Comparison of ENCODE assay signal across 12 cellular contexts in the genomic region with DNA sequence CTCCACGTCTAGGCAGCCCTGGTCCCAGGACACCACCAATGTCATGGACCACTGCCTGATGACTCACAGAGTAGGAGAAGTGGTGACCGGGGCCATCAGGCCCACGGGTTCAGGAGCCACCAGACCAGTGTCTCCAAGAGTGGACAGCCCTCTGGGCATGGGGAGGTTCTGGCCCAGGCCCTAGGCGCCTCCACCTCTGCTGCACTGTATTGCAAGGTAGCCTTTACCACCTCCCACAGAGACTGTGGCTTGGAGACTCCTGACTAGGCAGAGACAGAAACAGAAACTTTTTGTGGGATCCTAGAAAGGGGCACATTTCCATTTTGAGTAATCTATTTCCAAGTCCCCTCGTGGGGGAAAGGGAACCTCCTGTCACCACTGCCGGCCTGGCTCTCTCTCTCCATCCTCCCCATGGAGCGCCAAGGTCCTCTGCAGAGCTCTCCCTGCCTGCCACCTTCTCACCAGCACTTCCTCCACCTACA. TPM values are rescaled to one million over a fixed set of nuclear protein-coding genes. Genes with fewer than 3 reads are reported as not detected.
DNase-seq lines count a peak whose midpoint lies in the region; ATAC-seq, FAIRE-seq and TF ChIP-seq lines count a peak whose summit lies in the region.
"Had no signal": no experiment of that assay in that cellular context is flagged by ENCODE, and none has a peak within 500 bp of the region (broad histone marks: within the 10 kb centered on the region; RNA-seq: fewer than 3 reads in every experiment).

No MANE protein-coding gene starts in this region.

- 0 out of 4 replicates have a peak, but pooled peaks of 1 of the 2 experiments have one; percentile 7 for TF ChIP-seq POLR2A in HepG2 (IDR thresholded peaks at IDR 0.05; ENCODE audit: insufficient read depth in 1 of 2, low read depth in 2 of 2, low read length in 2 of 2)
- no peak for TF ChIP-seq POLR2A in right lobe of liver (IDR thresholded peaks at IDR 0.05)

- no peak for ATAC-seq in HepG2
- ATAC-seq in right lobe of liver = no peak
- ATAC-seq in activated T-cell treated with anti-CD3 and anti-CD28 coated beads, Interleukin-2, amount 50 U/mL, for 72 hours (replicated peaks in 1 of 2) = peak; percentile 34 to 59
- ATAC-seq in thoracic aorta (ENCODE audit: insufficient number of reproducible peaks, low FRiP score, low read depth) = no peak
- no peak for ATAC-seq in left colon

- H4K20me1 ChIP-seq in HepG2 (ENCODE audit: insufficient read depth, low read length) = peaks cover 33% of the 10 kb centered on the region; the same call in 1 of the 2 replicates

- no peak overlapping the region; the same call in 1 of the 2 replicates for H3K9ac ChIP-seq in HepG2 (ENCODE audit: insufficient read depth, low read depth, low read length)

- POLR2A ChIA-PET in HepG2 (lab: Yijun Ruan, JAX) = interaction anchor here (0.8 to 1.1 kb wide), 3 partner anchors 13 to 128 kb away, joined by 3 read pairs; partner anchors contain the start of gene HMOX2

- H3K27ac ChIP-seq in HepG2 (ENCODE audit: extremely low read length, insufficient read depth, low read length) = peak overlapping the region; percentile 2
- H3K27ac ChIP-seq in right lobe of liver = no peak overlapping the region
- peak overlapping the region; percentile 78 to 83 for H3K27ac ChIP-seq in thoracic aorta

- intact Hi-C loops in HepG2 (cut with micrococcal nuclease; ENCODE audit: unreplicated experiment) = no loop called here
- intact Hi-C loops in right lobe of liver (cut with DNase I) = no loop called here
- intact Hi-C loops in CD14-positive monocyte (cut with micrococcal nuclease) = no loop called here
- intact Hi-C loops in left colon (cut with DNase I, micrococcal nuclease) = no loop called here

- H3K9me3 ChIP-seq in HepG2 (ENCODE audit: low read length) (peaks cover 16% of the 10 kb centered on the region), right lobe of liver (peaks cover 0 to 5% (median 0%) of the 10 kb centered on the region in 4 donors), thoracic aorta (no peaks in the 10 kb centered on the region)

- peaks cover 5 to 19% of the 10 kb centered on the region in 2 experiments for H3K36me3 ChIP-seq in HepG2 (replicated peaks in 1 of 2; ENCODE audit: control insufficient read depth in 1 of 2, insufficient read depth in 2 of 2, low read length in 2 of 2)
- H3K36me3 ChIP-seq in right lobe of liver = no peaks in the 10 kb centered on the region
- no peaks in the 10 kb centered on the region for H3K36me3 ChIP-seq in thoracic aorta

- H3K4me1 ChIP-seq in HepG2 (ENCODE audit: insufficient read depth, low read length) (peaks cover 61% of the 10 kb centered on the region), right lobe of liver (peaks cover 0 to 8% (median 0%) of the 10 kb centered on the region in 4 donors), thoracic aorta (ENCODE audit: control insufficient read depth in 1 of 2, low read depth in 2 of 2) (peaks cover 17 to 43% of the 10 kb centered on the region in 2 donors)

- DNase-seq in HepG2 (ENCODE audit: low spot score) (no peak), right lobe of liver (no peak), immature natural killer cell (no peak), thoracic aorta (ENCODE audit: low spot score) (no peak), CD14-positive monocyte (ENCODE audit: low spot score) (no peak), left colon (no peak), COLO829 (ENCODE audit: low spot score) (no peak)
- DNase-seq in activated T-cell treated with anti-CD3 and anti-CD28 coated beads, Interleukin-2, amount 50 U/mL, for 72 hours = peak; percentile 32 to 54
- DNase-seq: NCI-H187 had no signal

- TF ChIP-seq CTCF in HepG2 (CRISPR knock-in tag; IDR thresholded peaks at IDR 0.05) = no peak
- TF ChIP-seq CTCF in right lobe of liver (IDR thresholded peaks at IDR 0.05) = no peak
- TF ChIP-seq CTCF in thoracic aorta (IDR thresholded peaks at IDR 0.05) = no peak
- TF ChIP-seq CTCF in CD14-positive monocyte (IDR thresholded peaks at IDR 0.05) = no peak

- CTCF ChIA-PET in HepG2 (lab: Yijun Ruan, JAX; ENCODE audit: low intra/inter-chr PET ratio, low total read pairs) = no interaction called here

- H3K4me3 ChIP-seq in HepG2 (replicated peaks in 1 of 3; ENCODE audit: insufficient read depth in 1 of 3, low read depth in 2 of 3, low read length in 3 of 3) = 0 out of 6 replicates have a peak overlapping the region, but pooled peaks of 1 of the 3 experiments have one; percentile 13
- no peak overlapping the region for H3K4me3 ChIP-seq in right lobe of liver
- no peak overlapping the region for H3K4me3 ChIP-seq in thoracic aorta

- in situ Hi-C loops in HepG2 (cut with HindIII; ENCODE audit: extremely low pct_ligation_motif_present, low pct_unique_long_range_greater_than_20kb) = no loop called here

- peak overlapping the region; percentile 78 to 84 for H3K4me3 Mint-ChIP-seq in activated T-cell treated with anti-CD3 and anti-CD28 coated beads, Interleukin-2, amount 50 U/mL, for 72 hours
- H3K4me3 Mint-ChIP-seq in immature natural killer cell (peak overlapping the region; percentile 50 to 92 (median 85)), CD14-positive monocyte (no peak overlapping the region)
- H3K4me3 Mint-ChIP-seq: B cell had no signal

- peaks cover 9% of the 10 kb centered on the region in 2 donors for H3K36me3 Mint-ChIP-seq in activated T-cell treated with anti-CD3 and anti-CD28 coated beads, Interleukin-2, amount 50 U/mL, for 72 hours (ENCODE audit: insufficient read depth in 2 of 2)
- H3K36me3 Mint-ChIP-seq in immature natural killer cell (peaks cover 0 to 13% (median 0%) of the 10 kb centered on the region in 3 donors), CD14-positive monocyte (peaks cover 36 to 39% of the 10 kb centered on the region in 2 donors)

- H3K9me3 Mint-ChIP-seq in activated T-cell treated with anti-CD3 and anti-CD28 coated beads, Interleukin-2, amount 50 U/mL, for 72 hours = peaks cover 4 to 5% of the 10 kb centered on the region in 2 donors
- no peaks in the 10 kb centered on the region for H3K9me3 Mint-ChIP-seq in immature natural killer cell
- peaks cover 6 to 26% (median 19%) of the 10 kb centered on the region in 7 donors for H3K9me3 Mint-ChIP-seq in CD14-positive monocyte

- H3K27me3 ChIP-seq in HepG2 (ENCODE audit: control insufficient read depth in 1 of 2, insufficient read depth in 2 of 2, low read length in 2 of 2) = no peaks in the 10 kb centered on the region
- H3K27me3 ChIP-seq in right lobe of liver = no peaks in the 10 kb centered on the region
- no peaks in the 10 kb centered on the region for H3K27me3 ChIP-seq in thoracic aorta (replicated peaks; ENCODE audit: insufficient read depth)

- H3K4me2 ChIP-seq in HepG2 (ENCODE audit: low read depth, low read length) = peak overlapping the region; percentile 93; the same call in 1 of the 2 replicates

- FAIRE-seq in HepG2 (lab: Jason Lieb, UNC) = no peak
- FAIRE-seq: H54 had no signal

- TF ChIP-seq EP300 in HepG2 (IDR thresholded peaks at IDR 0.05; ENCODE audit: low read depth in 2 of 2, low read length in 2 of 2) (no peak), HepG2 (CRISPR knock-in tag; IDR thresholded peaks at IDR 0.05; ENCODE audit: borderline replicate concordance) (no peak)

- 92% methylated on average over 5 of the region's 7 CpGs for WGBS in HepG2 (ENCODE audit: low lambda C conversion rate)
- WGBS in right lobe of liver (ENCODE audit: insufficient coverage, low coverage, low lambda C conversion rate, missing lambda C conversion rate) = 68% methylated on average over 4 of the region's 7 CpGs

- TF ChIP-seq RAD21 in HepG2 (CRISPR knock-in tag; IDR thresholded peaks at IDR 0.05) = no peak

- H3K27me3 Mint-ChIP-seq in activated T-cell treated with anti-CD3 and anti-CD28 coated beads, Interleukin-2, amount 50 U/mL, for 72 hours (ENCODE audit: low read depth) = no peaks in the 10 kb centered on the region
- H3K27me3 Mint-ChIP-seq in immature natural killer cell (ENCODE audit: low read depth in 3 of 3) = peaks cover 5 to 13% (median 6%) of the 10 kb centered on the region in 3 donors
- H3K27me3 Mint-ChIP-seq in CD14-positive monocyte (ENCODE audit: low read depth in 3 of 3) = peaks cover 9 to 10% (median 10%) of the 10 kb centered on the region in 3 donors
- H3K27me3 Mint-ChIP-seq: B cell had no signal

- H3K79me2 ChIP-seq in HepG2 (ENCODE audit: insufficient read depth, low read length) = peaks cover 72% of the 10 kb centered on the region

- peak overlapping the region; percentile 40 for H3K27ac Mint-ChIP-seq in activated T-cell treated with anti-CD3 and anti-CD28 coated beads, Interleukin-2, amount 50 U/mL, for 72 hours
- peak overlapping the region; percentile 81 to 98 (median 92) for H3K27ac Mint-ChIP-seq in immature natural killer cell
- peak overlapping the region in 1 of 7 donors; percentile 19 for H3K27ac Mint-ChIP-seq in CD14-positive monocyte
- H3K27ac Mint-ChIP-seq: B cell had no signal

- no TSS peak for BruUV-seq in HepG2 (replicated peaks; lab: Mats Ljungman, UMichigan)

- no peak overlapping the region for H2AFZ ChIP-seq in HepG2 (ENCODE audit: low read length)

- H3K4me1 Mint-ChIP-seq in activated T-cell treated with anti-CD3 and anti-CD28 coated beads, Interleukin-2, amount 50 U/mL, for 72 hours (ENCODE audit: low read depth) = peaks cover 50% of the 10 kb centered on the region
- peaks cover 63 to 66% of the 10 kb centered on the region in 2 donors for H3K4me1 Mint-ChIP-seq in immature natural killer cell
- H3K4me1 Mint-ChIP-seq in CD14-positive monocyte = peaks cover 25% of the 10 kb centered on the region

RNA-seq across cellular contexts. Expression of gene CDIP1, which starts 2.9 kb away (rescaled TPM):
- total RNA-seq in HepG2 (2016; rRNA removed; fragmentation: Illumina TruSeq; extraction: Trizol) (56.7 and 62.2 TPM in 2 replicates), right lobe of liver (10 to 100 TPM; 15.7 to 23.2 (median 18.4) TPM), thoracic aorta (10 to 100 TPM; 33.2 to 33.5 TPM), left colon (10 to 100 TPM; 17.1 to 26.8 TPM)
- 10.5 and 11.5 TPM in 2 replicates for total RNA-seq in HepG2 (2016; cell fraction: cytosol; rRNA removed; fragmentation: Illumina TruSeq; extraction: Trizol; ENCODE audit: low read depth)
- 55.3 and 56.3 TPM in 2 replicates for total RNA-seq in HepG2 (2016; cell fraction: insoluble cytoplasmic fraction; rRNA removed; fragmentation: Illumina TruSeq; extraction: Trizol)
- total RNA-seq in HepG2 (2016; cell fraction: membrane; rRNA removed; fragmentation: Illumina TruSeq; extraction: Trizol) = 41.7 and 48.7 TPM in 2 replicates
- 31.5 and 37.8 TPM in 2 replicates for total RNA-seq in HepG2 (2016; cell fraction: nucleus; rRNA removed; fragmentation: Illumina TruSeq; extraction: Trizol)
- polyA plus RNA-seq in HepG2 (2011; rRNA removed) (31.2 and 39.1 TPM in 2 replicates), immature natural killer cell (10 to 100 TPM; 26.9 to 51.9 (median 47.8) TPM), CD14-positive monocyte (10 to 100 TPM in 1 of 2 donors, 1 to 10 TPM in 1; 8.6 to 10.8 TPM)
- polyA plus RNA-seq in HepG2 (2011; cell fraction: cytosol; rRNA removed) = 20.6 and 21.6 TPM in 2 replicates
- 39.4 and 47.2 TPM in 2 replicates for polyA plus RNA-seq in HepG2 (2011; cell fraction: nucleus; rRNA removed)
- polyA plus RNA-seq in HepG2 (2012) = 43.1 and 58.6 TPM in 2 replicates
- polyA plus RNA-seq in HepG2 (2016; cell fraction: cytosol; fragmentation: Illumina TruSeq; extraction: Trizol; ENCODE audit: low read depth) = 15.1 and 16.9 TPM in 2 replicates
- 81.4 and 109 TPM in 2 replicates for polyA plus RNA-seq in HepG2 (2016; cell fraction: insoluble cytoplasmic fraction; fragmentation: Illumina TruSeq; extraction: Trizol; ENCODE audit: low read depth)
- polyA plus RNA-seq in HepG2 (2016; cell fraction: membrane; fragmentation: Illumina TruSeq; extraction: Trizol; ENCODE audit: low read depth) = 45.4 and 52.4 TPM in 2 replicates
- 74.4 and 77.5 TPM in 2 replicates for polyA plus RNA-seq in HepG2 (2016; cell fraction: nucleus; fragmentation: Illumina TruSeq; extraction: Trizol; ENCODE audit: insufficient read depth, low read depth)
- polyA minus RNA-seq in HepG2 (2011; rRNA and poly(A)+ RNA removed; ENCODE audit: low replicate concordance) = 12.3 and 39.1 TPM in 2 replicates
- polyA minus RNA-seq in HepG2 (2011; cell fraction: cytosol; rRNA and poly(A)+ RNA removed) = 14.7 and 18.7 TPM in 2 replicates
- 18.9 and 22.9 TPM in 2 replicates for polyA minus RNA-seq in HepG2 (2011; cell fraction: nucleus; rRNA and poly(A)+ RNA removed)
- 10 to 100 TPM; 45.4 to 53.1 TPM for total RNA-seq in activated T-cell treated with anti-CD3 and anti-CD28 coated beads, Interleukin-2, amount 50 U/mL, for 72 hours

RNA-seq across cellular contexts. Expression of gene C16orf96, which starts 20.5 kb away (rescaled TPM):
- not detected in 2 replicates for total RNA-seq in HepG2 (2016; rRNA removed; fragmentation: Illumina TruSeq; extraction: Trizol)
- total RNA-seq in HepG2 (2016; cell fraction: cytosol; rRNA removed; fragmentation: Illumina TruSeq; extraction: Trizol; ENCODE audit: low read depth) = not detected in 2 replicates
- total RNA-seq in HepG2 (2016; cell fraction: insoluble cytoplasmic fraction; rRNA removed; fragmentation: Illumina TruSeq; extraction: Trizol) = 0.02 TPM in 1 of 2 replicates, not detected in the other
- 0.06 TPM in 1 of 2 replicates, not detected in the other for total RNA-seq in HepG2 (2016; cell fraction: membrane; rRNA removed; fragmentation: Illumina TruSeq; extraction: Trizol)
- total RNA-seq in HepG2 (2016; cell fraction: nucleus; rRNA removed; fragmentation: Illumina TruSeq; extraction: Trizol) = not detected in 2 replicates
- 0.03 TPM in 2 replicates for polyA plus RNA-seq in HepG2 (2011; rRNA removed)
- polyA plus RNA-seq in HepG2 (2011; cell fraction: cytosol; rRNA removed) = 0.01 and 0.03 TPM in 2 replicates
- 0.09 and 0.10 TPM in 2 replicates for polyA plus RNA-seq in HepG2 (2011; cell fraction: nucleus; rRNA removed)
- 0.07 and 0.08 TPM in 2 replicates for polyA plus RNA-seq in HepG2 (2012)
- polyA plus RNA-seq in HepG2 (2016; cell fraction: cytosol; fragmentation: Illumina TruSeq; extraction: Trizol; ENCODE audit: low read depth) = not detected in 2 replicates
- not detected in 2 replicates for polyA plus RNA-seq in HepG2 (2016; cell fraction: insoluble cytoplasmic fraction; fragmentation: Illumina TruSeq; extraction: Trizol; ENCODE audit: low read depth)
- polyA plus RNA-seq in HepG2 (2016; cell fraction: membrane; fragmentation: Illumina TruSeq; extraction: Trizol; ENCODE audit: low read depth) = not detected in 2 replicates
- 0.15 TPM in 1 of 2 replicates, not detected in the other for polyA plus RNA-seq in HepG2 (2016; cell fraction: nucleus; fragmentation: Illumina TruSeq; extraction: Trizol; ENCODE audit: insufficient read depth, low read depth)
- 0.24 TPM in 1 of 2 replicates, not detected in the other for polyA minus RNA-seq in HepG2 (2011; rRNA and poly(A)+ RNA removed; ENCODE audit: low replicate concordance)
- polyA minus RNA-seq in HepG2 (2011; cell fraction: cytosol; rRNA and poly(A)+ RNA removed) = not detected in 2 replicates
- polyA minus RNA-seq in HepG2 (2011; cell fraction: nucleus; rRNA and poly(A)+ RNA removed) = not detected in 2 replicates
- under 1 TPM in 5 of 6 experiments, not detected in 1; 0.06 to 0.24 (median 0.16) TPM for total RNA-seq in right lobe of liver
- total RNA-seq in activated T-cell treated with anti-CD3 and anti-CD28 coated beads, Interleukin-2, amount 50 U/mL, for 72 hours = under 1 TPM; 0.51 to 0.55 TPM
- not detected for polyA plus RNA-seq in immature natural killer cell
- total RNA-seq in thoracic aorta = not detected
- not detected for polyA plus RNA-seq in CD14-positive monocyte
- total RNA-seq in left colon = under 1 TPM in 1 of 2 donors, not detected in 1; 0.11 TPM
- polyA plus RNA-seq: fibroblast of lung had no signal

RNA-seq across cellular contexts. Expression of gene HMOX2, which starts 59.5 kb away (rescaled TPM):
- total RNA-seq in HepG2 (2016; rRNA removed; fragmentation: Illumina TruSeq; extraction: Trizol) (70.4 and 82.4 TPM in 2 replicates), right lobe of liver (10 to 100 TPM; 39.7 to 74.7 (median 55.4) TPM), thoracic aorta (10 to 100 TPM; 35.3 to 43.5 TPM), left colon (10 to 100 TPM; 61.2 to 65.2 TPM)
- 13.1 and 14.4 TPM in 2 replicates for total RNA-seq in HepG2 (2016; cell fraction: cytosol; rRNA removed; fragmentation: Illumina TruSeq; extraction: Trizol; ENCODE audit: low read depth)
- 66.8 and 82.9 TPM in 2 replicates for total RNA-seq in HepG2 (2016; cell fraction: insoluble cytoplasmic fraction; rRNA removed; fragmentation: Illumina TruSeq; extraction: Trizol)
- 18.9 and 22.2 TPM in 2 replicates for total RNA-seq in HepG2 (2016; cell fraction: membrane; rRNA removed; fragmentation: Illumina TruSeq; extraction: Trizol)
- 30.8 and 32.4 TPM in 2 replicates for total RNA-seq in HepG2 (2016; cell fraction: nucleus; rRNA removed; fragmentation: Illumina TruSeq; extraction: Trizol)
- polyA plus RNA-seq in HepG2 (2011; rRNA removed) (60.3 and 72.7 TPM in 2 replicates), immature natural killer cell (100 to 1,000 TPM; 130 to 225 (median 196) TPM), CD14-positive monocyte (10 to 100 TPM; 25.0 to 33.2 TPM)
- 71.7 and 71.8 TPM in 2 replicates for polyA plus RNA-seq in HepG2 (2011; cell fraction: cytosol; rRNA removed)
- polyA plus RNA-seq in HepG2 (2011; cell fraction: nucleus; rRNA removed) = 26.0 and 36.8 TPM in 2 replicates
- 38.0 and 61.0 TPM in 2 replicates for polyA plus RNA-seq in HepG2 (2012)
- 12.6 and 14.1 TPM in 2 replicates for polyA plus RNA-seq in HepG2 (2016; cell fraction: cytosol; fragmentation: Illumina TruSeq; extraction: Trizol; ENCODE audit: low read depth)
- 105 and 111 TPM in 2 replicates for polyA plus RNA-seq in HepG2 (2016; cell fraction: insoluble cytoplasmic fraction; fragmentation: Illumina TruSeq; extraction: Trizol; ENCODE audit: low read depth)
- 15.3 and 17.8 TPM in 2 replicates for polyA plus RNA-seq in HepG2 (2016; cell fraction: membrane; fragmentation: Illumina TruSeq; extraction: Trizol; ENCODE audit: low read depth)
- polyA plus RNA-seq in HepG2 (2016; cell fraction: nucleus; fragmentation: Illumina TruSeq; extraction: Trizol; ENCODE audit: insufficient read depth, low read depth) = 44.4 and 56.4 TPM in 2 replicates
- 41.9 and 78.2 TPM in 2 replicates for polyA minus RNA-seq in HepG2 (2011; rRNA and poly(A)+ RNA removed; ENCODE audit: low replicate concordance)
- 21.1 and 25.6 TPM in 2 replicates for polyA minus RNA-seq in HepG2 (2011; cell fraction: cytosol; rRNA and poly(A)+ RNA removed)
- polyA minus RNA-seq in HepG2 (2011; cell fraction: nucleus; rRNA and poly(A)+ RNA removed) = 14.3 and 27.1 TPM in 2 replicates
- 10 to 100 TPM; 50.3 to 50.9 TPM for total RNA-seq in activated T-cell treated with anti-CD3 and anti-CD28 coated beads, Interleukin-2, amount 50 U/mL, for 72 hours

Comparison
In these comparisons a context has a peak if more than half of its experiments do, and no peak if none do; other contexts are left out.
1. H3K27ac ChIP-seq: peak in HepG2 (single experiment) and thoracic aorta (2 of 2); none in right lobe of liver (0 of 3).
2. ATAC-seq: peak in activated T-cell treated with anti-CD3 and anti-CD28 coated beads, Interleukin-2, amount 50 U/mL, for 72 hours (2 of 2); none in HepG2 (single experiment), right lobe of liver (0 of 4), thoracic aorta (single experiment) and left colon (single experiment).
3. DNase-seq: peak in activated T-cell treated with anti-CD3 and anti-CD28 coated beads, Interleukin-2, amount 50 U/mL, for 72 hours (2 of 2); none in HepG2 (single experiment), right lobe of liver (0 of 3), immature natural killer cell (0 of 3), thoracic aorta (single experiment), CD14-positive monocyte (single experiment), left colon (0 of 2) and COLO829 (single experiment).
4. H3K4me3 Mint-ChIP-seq: peak in activated T-cell treated with anti-CD3 and anti-CD28 coated beads, Interleukin-2, amount 50 U/mL, for 72 hours (2 of 2) and immature natural killer cell (5 of 5); none in CD14-positive monocyte (0 of 2).